8 cellular contexts compared by ENCODE assay signal in genomic region chr2:163155279-163155883, GRCh38.
A peak's percentile ranks its signal among the peaks of the same experiment; 100 is the strongest.
DNase-seq lines count a peak whose midpoint lies in the region; ATAC-seq, FAIRE-seq and TF ChIP-seq lines count a peak whose summit lies in the region.

No MANE protein-coding gene starts in this region.

- no peak overlapping the region for H3K18ac ChIP-seq in H1 (ENCODE audit: extremely low read depth, low read length)

- H2BK15ac ChIP-seq in H1 (ENCODE audit: low read length), result no peak overlapping the region

- POLR2A ChIA-PET in H1 (lab: Charles Lee; ENCODE audit: partially characterized antibody), result no interaction called here

- H3K14ac ChIP-seq in H1 (ENCODE audit: insufficient read length), result no peak overlapping the region

- no peak overlapping the region for H2AK5ac ChIP-seq in H1 (ENCODE audit: low read depth, low read length)

- no peak overlapping the region for H4K91ac ChIP-seq in H1 (replicated peaks; ENCODE audit: insufficient read length, low read length)

- no peak overlapping the region for H3K56ac ChIP-seq in H1 (replicated peaks; ENCODE audit: insufficient read length, low read depth, low read length)

- H3K23me2 ChIP-seq in H1 (ENCODE audit: low read depth, low read length), result no peaks in the 10 kb centered on the region

- WGBS in H1 (ENCODE audit: extremely low coverage in 1 of 2, insufficient coverage in 1 of 2, insufficient read length in 1 of 2, insufficient replicate concordance in 2 of 2, low coverage in 1 of 2, low lambda C conversion rate in 2 of 2, missing lambda C conversion rate in 1 of 2), 2 experiments, result 75% methylated on average over 3 of the region's 3 CpGs; no CpG with 5 or more reads in 1 of the 2 experiments

- H4K8ac ChIP-seq in H1 (ENCODE audit: extremely low read depth, insufficient read depth, low read length), result no peak overlapping the region

- no peaks in the 10 kb centered on the region for H3K79me1 ChIP-seq in H1 (ENCODE audit: low read depth, low read length)

- DNase-seq in DMS53 (lab: John Stamatoyannopoulos, UW) (peak; percentile 81), NCI-H82 (lab: John Stamatoyannopoulos, UW) (peak; percentile 75), H1 (ENCODE audit: low read depth in 1 of 2, low spot score in 2 of 2) (no peak), osteoblast (ENCODE audit: insufficient read length, low spot score, missing footprints) (peak; percentile 70), NK-92 (lab: John Stamatoyannopoulos, UW; ENCODE audit: unreplicated experiment) (no peak)

- no peak overlapping the region for H2BK5ac ChIP-seq in H1 (ENCODE audit: low read depth, low read length)

- ATAC-seq in GM19467 (IDR thresholded peaks at IDR 0.05; ENCODE audit: unreplicated experiment) (peak; percentile 90), HG03439 (IDR thresholded peaks at IDR 0.05; ENCODE audit: unreplicated experiment) (peak; percentile 83), HG03460 (IDR thresholded peaks at IDR 0.05; ENCODE audit: unreplicated experiment) (no peak)

- H3K9me3 ChIP-seq in H1 (ENCODE audit: insufficient read depth in 2 of 2, low read depth in 1 of 2, low read length in 1 of 2), result no peaks in the 10 kb centered on the region
- no peaks in the 10 kb centered on the region for H3K9me3 ChIP-seq in osteoblast (ENCODE audit: low read depth, low read length)

- no peak overlapping the region for H3K4me3 ChIP-seq in H1 (ENCODE audit: extremely low read depth in 1 of 4, insufficient read depth in 2 of 4, low read depth in 3 of 4, low read length in 4 of 4)
- no peak overlapping the region for H3K4me3 ChIP-seq in osteoblast (ENCODE audit: insufficient read depth, low read length)

- H3K4me2 ChIP-seq in H1 (ENCODE audit: insufficient read depth in 1 of 2, low read depth in 2 of 2, low read length in 2 of 2) (no peak overlapping the region), osteoblast (ENCODE audit: insufficient read depth, low read length) (no peak overlapping the region)

- peak overlapping the region in 1 of 4 experiments; percentile 34; a peak in 1 of 7 replicates for H3K9ac ChIP-seq in H1 (replicated peaks in 1 of 4; ENCODE audit: extremely low read depth in 1 of 4, low read depth in 3 of 4, low read length in 3 of 4)

- H4K5ac ChIP-seq in H1 (ENCODE audit: insufficient read length, low read depth, low read length), result no peak overlapping the region

- CTCF ChIA-PET in H1 (lab: Charles Lee; ENCODE audit: partially characterized antibody), result interaction anchor here (0.6 to 6.9 kb wide), 24 partner anchors 9 to 1339 kb away, joined by 3 to 44 read pairs (median 3); no protein-coding TSS in a partner anchor

- H3K79me2 ChIP-seq in H1 (ENCODE audit: control insufficient read depth in 1 of 2, insufficient read depth in 2 of 2, low read length in 2 of 2) (no peaks in the 10 kb centered on the region), osteoblast (ENCODE audit: insufficient read depth, low read length) (no peaks in the 10 kb centered on the region)

- H2BK120ac ChIP-seq in H1 (replicated peaks; ENCODE audit: low read depth, low read length), result no peak overlapping the region

- no peaks in the 10 kb centered on the region for H4K20me1 ChIP-seq in H1 (replicated peaks in 1 of 2; ENCODE audit: control insufficient read depth in 1 of 2, insufficient read depth in 2 of 2, low read length in 2 of 2)
- no peaks in the 10 kb centered on the region for H4K20me1 ChIP-seq in osteoblast (ENCODE audit: insufficient read depth, low read length)

- no peak overlapping the region for H3K23ac ChIP-seq in H1 (ENCODE audit: insufficient read length)

- no peak overlapping the region for H2AFZ ChIP-seq in H1 (ENCODE audit: low read length)
- no peak overlapping the region for H2AFZ ChIP-seq in osteoblast (ENCODE audit: low read length)

- H3K27me3 ChIP-seq in H1 (replicated peaks in 1 of 4; ENCODE audit: control insufficient read depth in 3 of 4, extremely low read depth in 1 of 4, insufficient read depth in 3 of 4, low read length in 3 of 4), result no peaks in the 10 kb centered on the region
- no peaks in the 10 kb centered on the region for H3K27me3 ChIP-seq in osteoblast (ENCODE audit: insufficient read depth, low read length)

- TF ChIP-seq CTCF in H1 (IDR thresholded peaks at IDR 0.05; ENCODE audit: control extremely low read depth in 1 of 3, insufficient read depth in 1 of 3, low read depth in 1 of 3, low read length in 3 of 3) (peak in 2 of 3 experiments; percentile 33 to 51; a peak in 2 of 4 replicates), osteoblast (IDR thresholded peaks at IDR 0.05; ENCODE audit: extremely low read depth, low read depth, low read length) (peak; percentile 64)

- H2BK12ac ChIP-seq in H1 (ENCODE audit: low read depth, low read length), result no peak overlapping the region

- H3K27ac ChIP-seq in H1 (ENCODE audit: low read depth, low read length), result no peak overlapping the region
- H3K27ac ChIP-seq in osteoblast (ENCODE audit: low read depth, low read length), result no peak overlapping the region

- no peak overlapping the region for H2BK20ac ChIP-seq in H1 (ENCODE audit: low read length)

- H3K36me3 ChIP-seq in H1 (ENCODE audit: control insufficient read depth in 2 of 4, insufficient read depth in 4 of 4, low read length in 3 of 4), result no peaks in the 10 kb centered on the region
- H3K36me3 ChIP-seq in osteoblast (ENCODE audit: insufficient read depth, low read length), result no peaks in the 10 kb centered on the region

- no peak for TF ChIP-seq POLR2A in H1 (IDR thresholded peaks at IDR 0.05; ENCODE audit: control extremely low read depth in 1 of 2, low read depth in 2 of 2, low read length in 2 of 2)

- FAIRE-seq in H1 (lab: Jason Lieb, UNC), result peak; percentile 7

- TF ChIP-seq EP300 in H1 (IDR thresholded peaks at IDR 0.05; ENCODE audit: borderline replicate concordance in 1 of 2, low read depth in 2 of 2, low read length in 2 of 2), result no peak

- H3K4me1 ChIP-seq in H1 (replicated peaks in 1 of 4; ENCODE audit: control insufficient read depth in 3 of 4, insufficient read depth in 4 of 4, low read length in 3 of 4) (no peaks in the 10 kb centered on the region), osteoblast (ENCODE audit: insufficient read depth, low read length) (peaks cover 10% of the 10 kb centered on the region)

- H3K4ac ChIP-seq in H1 (replicated peaks; ENCODE audit: insufficient read length, low read depth, low read length), result no peak overlapping the region

- TF ChIP-seq RAD21 in H1 (IDR thresholded peaks at IDR 0.05 in 1 of 2, conservative IDR thresholded peaks at IDR 0.05 in 1 of 2; ENCODE audit: low read depth in 2 of 2, low read length in 2 of 2), result peak; percentile 65 to 67

TF ChIP-seq in H1, 55 proteins besides CTCF, POLR2A, EP300 and RAD21 (continues in another document):
- TF ChIP-seq KDM4A (IDR thresholded peaks at IDR 0.05; ENCODE audit: low read depth, low read length, severe bottlenecking), result no peak
- no peak for TF ChIP-seq CBX5 (IDR thresholded peaks at IDR 0.05; ENCODE audit: low read depth, low read length)
- no peak for TF ChIP-seq ASH2L (IDR thresholded peaks at IDR 0.05; ENCODE audit: low read length)
- TF ChIP-seq USF2 (IDR thresholded peaks at IDR 0.05; ENCODE audit: low read length), result no peak
- TF ChIP-seq SIN3A (conservative IDR thresholded peaks at IDR 0.05 in 1 of 2, IDR thresholded peaks at IDR 0.05 in 1 of 2; ENCODE audit: low read depth in 1 of 2, low read length in 2 of 2), result no peak
- no peak for TF ChIP-seq ZNF274 (IDR thresholded peaks at IDR 0.05; ENCODE audit: borderline replicate concordance, extremely low read depth, low read length)
- TF ChIP-seq BRCA1 (IDR thresholded peaks at IDR 0.05; ENCODE audit: low read depth, low read length), result no peak
- TF ChIP-seq NRF1 (IDR thresholded peaks at IDR 0.05; ENCODE audit: low read depth, low read length), result no peak
- no peak for TF ChIP-seq CBX8 (IDR thresholded peaks at IDR 0.05; ENCODE audit: borderline replicate concordance, low read depth, low read length)
- TF ChIP-seq GTF2F1 (IDR thresholded peaks at IDR 0.05; ENCODE audit: borderline replicate concordance, low read depth, low read length), result no peak
- no peak for TF ChIP-seq RFX5 (IDR thresholded peaks at IDR 0.05; ENCODE audit: borderline replicate concordance, low read depth, low read length)
- TF ChIP-seq TCF12 (IDR thresholded peaks at IDR 0.05; ENCODE audit: low read depth, low read length), result no peak
- no peak for TF ChIP-seq RXRA (IDR thresholded peaks at IDR 0.05; ENCODE audit: insufficient read depth, low read depth, low read length)

Comparison
In these comparisons a context has a peak if more than half of its experiments do, and no peak if none do; other contexts are left out.
1. DNase-seq: peak in DMS53 (single experiment), NCI-H82 (single experiment) and osteoblast (single experiment); none in H1 (0 of 2) and NK-92 (single experiment).